1 cellular context compared by ENCODE assay signal in genomic region chr19:10960314-10961072, GRCh38.
TF ChIP-seq lines count a peak whose summit lies in the region.

Gene SMARCA4, plus strand, starts transcription at chr19:10961030. Its CDS starts 23,122 bp downstream, at chr19:10984152.

TF ChIP-seq in HepG2, 621 proteins besides CTCF, POLR2A, EP300 and RAD21 (continued from another document and continues in another):
- TF ChIP-seq KIAA2018 (CRISPR knock-in tag; IDR thresholded peaks at IDR 0.05; ENCODE audit: borderline replicate concordance) (no peak), YY1 (IDR thresholded peaks at IDR 0.05; ENCODE audit: insufficient read depth, insufficient replicate concordance, low read depth, low read length) (no peak), SMAD1 (CRISPR knock-in tag; IDR thresholded peaks at IDR 0.05; ENCODE audit: borderline replicate concordance, low read depth) (no peak), TRIM22 (IDR thresholded peaks at IDR 0.05) (no peak), ZNF709 (CRISPR knock-in tag; IDR thresholded peaks at IDR 0.05) (peak; percentile 65; the same call in 1 of the 2 replicates), EZH2 (conservative IDR thresholded peaks at IDR 0.05; ENCODE audit: low read depth, low read length) (no peak), DR1 (CRISPR knock-in tag; IDR thresholded peaks at IDR 0.05) (no peak; the same call in 1 of the 2 replicates), HOXD1 (CRISPR knock-in tag; IDR thresholded peaks at IDR 0.05) (0 out of 2 replicates have a peak, but pooled peaks have one; percentile 17), ZNF407 (CRISPR knock-in tag; IDR thresholded peaks at IDR 0.05; ENCODE audit: not compliant biosample characterization) (peak; percentile 84), THAP7 (CRISPR knock-in tag; IDR thresholded peaks at IDR 0.05) (no peak; the same call in 1 of the 2 replicates), AHDC1 (CRISPR knock-in tag; IDR thresholded peaks at IDR 0.05; ENCODE audit: borderline replicate concordance) (no peak), ZXDC (CRISPR knock-in tag; IDR thresholded peaks at IDR 0.05) (peak; percentile 76; the same call in 1 of the 2 replicates)
